ENCODE assay signal across 8 cellular contexts in the genomic region with DNA sequence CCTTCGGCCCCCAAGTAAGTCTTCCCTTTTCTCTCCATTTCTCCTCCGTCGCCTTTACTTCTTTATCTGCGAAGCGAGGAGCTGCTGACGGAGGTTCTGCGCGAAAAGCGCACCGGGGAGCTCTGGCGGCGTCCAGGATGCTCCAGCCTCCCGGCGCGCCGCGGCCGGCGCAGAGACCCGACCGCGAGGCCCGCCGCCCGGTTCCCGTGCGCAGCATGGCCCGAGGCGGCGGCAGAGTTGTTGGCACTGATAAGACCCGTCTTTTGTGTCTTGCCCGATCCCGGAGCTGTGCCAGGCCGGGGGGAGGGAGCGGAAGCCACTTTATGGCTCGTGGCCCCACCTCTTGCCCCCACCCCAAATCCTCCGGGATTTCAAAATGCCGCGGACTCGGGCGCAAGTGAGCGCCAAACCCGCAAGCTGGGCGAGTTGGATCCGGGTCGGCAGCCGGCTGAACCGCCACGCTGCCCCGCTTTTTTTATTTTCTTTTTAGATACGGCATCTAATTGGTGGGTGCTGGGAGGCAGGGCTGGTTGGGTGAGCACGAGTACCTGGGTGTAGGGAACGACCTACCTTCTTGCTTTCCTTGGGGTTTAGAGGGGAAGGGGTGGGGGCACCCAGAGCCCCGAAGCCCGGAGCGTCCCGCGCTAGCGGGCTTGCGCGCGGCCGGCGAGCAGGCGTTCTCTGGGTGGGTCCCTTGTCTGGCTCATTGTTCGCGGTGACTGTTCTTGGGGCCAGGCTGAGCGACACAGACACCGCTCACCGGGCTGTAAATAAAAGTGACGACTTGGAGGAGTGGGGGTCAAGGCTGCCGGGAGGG.
DNase-seq lines count a peak whose midpoint lies in the region; ATAC-seq, FAIRE-seq and TF ChIP-seq lines count a peak whose summit lies in the region.

No MANE protein-coding gene starts in this region.

- CTCF ChIA-PET in A549 (lab: Yijun Ruan, JAX): interaction anchor here (1.0 to 1.2 kb wide), 2 partner anchors 11 kb away, joined by 3 read pairs; no protein-coding TSS in a partner anchor

- no peak overlapping the region for H4K91ac ChIP-seq in H9 (ENCODE audit: insufficient read length, low read depth, low read length)

- peak; percentile 24 to 41; a peak in 3 of 6 replicates for ATAC-seq in A549
- ATAC-seq in left ventricle myocardium superior: peak; percentile 60
- no peak for ATAC-seq in GM18873 (IDR thresholded peaks at IDR 0.05; ENCODE audit: low FRiP score, unreplicated experiment)

- H3K79me1 ChIP-seq in H9 (ENCODE audit: insufficient read depth, low read depth, low read length, poor library complexity, severe bottlenecking): no peaks in the 10 kb centered on the region

- TF ChIP-seq CTCF in A549 (IDR thresholded peaks at IDR 0.05) (no peak), H9 (conservative IDR thresholded peaks at IDR 0.05) (no peak)

- POLR2A ChIA-PET in A549 (lab: Yijun Ruan, JAX): no interaction called here

- no peak overlapping the region for H4K8ac ChIP-seq in H9 (replicated peaks; ENCODE audit: insufficient read length, low read depth, low read length)

- H3K36me3 ChIP-seq in rectal smooth muscle tissue (ENCODE audit: control insufficient read depth, insufficient read depth, low read length) (no peaks in the 10 kb centered on the region), SJCRH30 (no peaks in the 10 kb centered on the region)

- DNase-seq in A549 (ENCODE audit: low read depth in 1 of 2, low spot score in 1 of 2) (no peak), H9 (peak; percentile 45), T1000 (lab: John Stamatoyannopoulos, UW) (peak; percentile 58), left ventricle myocardium superior (peak; percentile 29), SJCRH30 (no peak)
- DNase-seq in stimulated activated CD4-positive, alpha-beta T cell treated with anti-CD3 and anti-CD28 coated beads, Interleukin-2, amount 100 ng/mL, for 48 hours: no peak

- no peak overlapping the region for H2BK12ac ChIP-seq in H9 (ENCODE audit: insufficient read length, low read depth, low read length)

- TF ChIP-seq POLR2A in A549 (IDR thresholded peaks at IDR 0.05; ENCODE audit: low read length): no peak

- H3K23me2 ChIP-seq in H9 (ENCODE audit: insufficient read length, low read depth, low read length, poor library complexity, severe bottlenecking): peaks cover 13% of the 10 kb centered on the region

- peaks cover 36 to 40% of the 10 kb centered on the region in 2 experiments for H3K4me1 Mint-ChIP-seq in H9

- H3K27me3 Mint-ChIP-seq in H9 (ENCODE audit: low read depth): peaks cover 90% of the 10 kb centered on the region

- H3K79me2 ChIP-seq in H9 (ENCODE audit: insufficient read depth, low read length): no peaks in the 10 kb centered on the region

- no peak overlapping the region; a peak in 1 of 7 replicates for H3K27ac Mint-ChIP-seq in H9

- H3K36me3 Mint-ChIP-seq in H9 (ENCODE audit: insufficient read depth in 1 of 3, low read depth in 3 of 3): no peaks in the 10 kb centered on the region; a peak in 1 of 7 replicates

- no peak overlapping the region for H2BK5ac ChIP-seq in H9 (ENCODE audit: insufficient read length, low read length)

- no peak overlapping the region for H2AFZ ChIP-seq in H9 (ENCODE audit: low read length)

- H3K4me2 ChIP-seq in A549 (peak overlapping the region; percentile 59), H9 (ENCODE audit: insufficient read depth, insufficient read length, low read length) (peak overlapping the region; percentile 59)

- TF ChIP-seq EP300 in A549 (IDR thresholded peaks at IDR 0.05): no peak

- no peak overlapping the region for H2BK20ac ChIP-seq in H9 (ENCODE audit: low read depth, low read length, poor library complexity, severe bottlenecking)

- no peak overlapping the region for H3K23ac ChIP-seq in H9 (ENCODE audit: insufficient read length, low read depth, low read length)

- H3K4me3 ChIP-seq in A549 (no peak overlapping the region), rectal smooth muscle tissue (ENCODE audit: low read length) (peak overlapping the region; percentile 63), SJCRH30 (no peak overlapping the region)

- H3K4me3 Mint-ChIP-seq in H9: peak overlapping the region; percentile 65 to 89

- H4K5ac ChIP-seq in H9 (ENCODE audit: insufficient read length, low read depth, low read length): no peak overlapping the region

- no peak for FAIRE-seq in A549 (lab: Jason Lieb, UNC)

- no peak overlapping the region for H3K56ac ChIP-seq in H9 (ENCODE audit: insufficient read length, low read depth, low read length)

- H2BK120ac ChIP-seq in H9 (ENCODE audit: low read depth, low read length, poor library complexity, severe bottlenecking): no peak overlapping the region

- TF ChIP-seq RAD21 in A549 (conservative IDR thresholded peaks at IDR 0.05 in 1 of 2, IDR thresholded peaks at IDR 0.05 in 1 of 2): no peak

- no peak overlapping the region for H3K4ac ChIP-seq in H9 (ENCODE audit: low read depth, low read length)

- intact Hi-C loops in left ventricle myocardium superior (cut with micrococcal nuclease): no loop called here

- no peak overlapping the region for H3K9ac ChIP-seq in H9 (ENCODE audit: extremely low read depth, insufficient read length, low read length)
- H3K9ac ChIP-seq in rectal smooth muscle tissue (ENCODE audit: low read length): no peak overlapping the region

- WGBS in A549 (ENCODE audit: missing lambda C conversion rate): 17% methylated on average over 12 of the region's 72 CpGs
- WGBS in H9 (ENCODE audit: extremely low coverage, insufficient read length, low lambda C conversion rate): no CpG with 5 or more reads among the region's 72 CpGs

- no peak overlapping the region for H3K14ac ChIP-seq in H9 (ENCODE audit: insufficient read depth, low read length)

- H3K9me3 ChIP-seq in A549 (no peaks in the 10 kb centered on the region), H9 (ENCODE audit: control insufficient read depth, low read depth, low read length) (no peaks in the 10 kb centered on the region), SJCRH30 (replicated peaks) (no peaks in the 10 kb centered on the region)

- H2AK5ac ChIP-seq in H9 (ENCODE audit: insufficient read length, low read length): no peak overlapping the region

- H3K9me3 Mint-ChIP-seq in H9: peaks cover 0 to 1% of the 10 kb centered on the region in 2 experiments; a peak in 3 of 5 replicates

- no peaks in the 10 kb centered on the region for H3K4me1 ChIP-seq in A549
- peaks cover 2% of the 10 kb centered on the region; the same call in 1 of the 2 replicates for H3K4me1 ChIP-seq in H9 (ENCODE audit: insufficient read depth, low read length)
- H3K4me1 ChIP-seq in rectal smooth muscle tissue (ENCODE audit: control insufficient read depth, insufficient read depth, low read length): no peaks in the 10 kb centered on the region
- no peaks in the 10 kb centered on the region for H3K4me1 ChIP-seq in SJCRH30

- H2BK15ac ChIP-seq in H9 (ENCODE audit: low read depth, low read length): no peak overlapping the region

- no peak overlapping the region for H3K18ac ChIP-seq in H9 (ENCODE audit: insufficient read length, low read depth, low read length)

- peaks cover 31% of the 10 kb centered on the region; the same call in 1 of the 2 replicates for H3K27me3 ChIP-seq in H9 (ENCODE audit: insufficient read depth, low read length)
- H3K27me3 ChIP-seq in rectal smooth muscle tissue (ENCODE audit: control insufficient read depth, insufficient read depth, low read length): peaks cover 5% of the 10 kb centered on the region
- H3K27me3 ChIP-seq in SJCRH30: no peaks in the 10 kb centered on the region

- no peak overlapping the region for H3K27ac ChIP-seq in A549
- H3K27ac ChIP-seq in H9 (ENCODE audit: insufficient read length, low read depth, low read length): no peak overlapping the region
- H3K27ac ChIP-seq in rectal smooth muscle tissue (ENCODE audit: low read depth, low read length): no peak overlapping the region
- H3K27ac ChIP-seq in SJCRH30: no peak overlapping the region

- H4K20me1 ChIP-seq in H9 (ENCODE audit: control insufficient read depth, insufficient read depth, insufficient read length): no peaks in the 10 kb centered on the region

- no peak overlapping the region for H3T11ph ChIP-seq in H9 (ENCODE audit: low read length)

TF ChIP-seq in A549, 52 proteins besides CTCF, POLR2A, EP300 and RAD21:
- no peak for TF ChIP-seq ESRRA (IDR thresholded peaks at IDR 0.05; ENCODE audit: borderline replicate concordance, low read length)
- TF ChIP-seq EHMT2 (IDR thresholded peaks at IDR 0.05; ENCODE audit: low read depth): no peak
- TF ChIP-seq TP53 (CRISPR knock-in tag; IDR thresholded peaks at IDR 0.05): no peak
- no peak for TF ChIP-seq MAX (IDR thresholded peaks at IDR 0.05)
- TF ChIP-seq RNF2 (IDR thresholded peaks at IDR 0.05; ENCODE audit: borderline replicate concordance, low read depth): no peak
- TF ChIP-seq CBX2 (IDR thresholded peaks at IDR 0.05; ENCODE audit: borderline replicate concordance, low read depth): no peak
- no peak for TF ChIP-seq HEYL (CRISPR knock-in tag; IDR thresholded peaks at IDR 0.05)
- TF ChIP-seq ZFP36 (IDR thresholded peaks at IDR 0.05; ENCODE audit: borderline replicate concordance, partially characterized antibody): no peak
- no peak for TF ChIP-seq SMC3 (IDR thresholded peaks at IDR 0.05)
- TF ChIP-seq RFX5 (IDR thresholded peaks at IDR 0.05): no peak
- no peak for TF ChIP-seq KDM1A (IDR thresholded peaks at IDR 0.05; ENCODE audit: low read depth)
TF ChIP-seq in A549: peak in this region for 0.

Comparison
In these comparisons a context has a peak if more than half of its experiments do, and no peak if none do; other contexts are left out.
1. DNase-seq: peak in H9 (single experiment), T1000 (single experiment) and left ventricle myocardium superior (single experiment); none in A549 (0 of 2), stimulated activated CD4-positive, alpha-beta T cell treated with anti-CD3 and anti-CD28 coated beads, Interleukin-2, amount 100 ng/mL, for 48 hours (0 of 2) and SJCRH30 (0 of 2).